In the genomic region with DNA sequence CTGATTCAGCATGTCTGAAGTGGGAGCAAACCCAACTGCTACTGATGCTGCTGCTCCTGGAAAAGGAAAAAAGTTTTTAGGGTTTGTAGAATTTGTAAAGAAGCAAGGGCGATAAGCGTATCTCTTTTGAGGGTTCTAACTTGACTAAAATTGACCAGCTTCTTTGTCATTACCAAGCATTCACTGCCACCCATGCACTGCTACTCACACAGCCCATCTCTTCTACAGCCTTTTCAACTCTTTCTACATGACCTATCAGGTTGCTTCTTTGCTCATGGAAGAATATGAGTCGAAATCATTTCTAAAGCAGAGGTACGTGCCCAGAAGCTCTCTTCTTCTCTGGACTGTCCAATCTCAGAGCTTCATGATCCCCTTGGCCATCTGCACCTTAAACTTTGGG, we compare ENCODE assay signal across 28 cellular contexts.
"Had no signal": no experiment of that assay in that cellular context is flagged by ENCODE, and none has a peak within 500 bp of the region (broad histone marks: within the 10 kb centered on the region; RNA-seq: fewer than 3 reads in every experiment).

No MANE protein-coding gene starts in this region.

- H3K9me3 ChIP-seq: colonic mucosa, esophagus squamous epithelium, gastrocnemius medialis, heart right ventricle, left lung, lower lobe of right lung had no signal

- H3K27ac Mint-ChIP-seq: dendritic cell treated with granulocyte-macrophage colony-stimulating factor and Interleukin-4, amounts not matched to agents 40 ng/mL and 50 ng/mL, for 4 days; effector memory CD8-positive, alpha-beta T cell; endodermal cell; memory B cell; naive thymus-derived CD4-positive, alpha-beta T cell; natural killer cell had no signal

- H3K36me3 Mint-ChIP-seq: memory B cell; naive thymus-derived CD4-positive, alpha-beta T cell had no signal

- DNase-seq: colonic mucosa; cortex of kidney; effector CD8-positive, alpha-beta T cell; effector memory CD8-positive, alpha-beta T cell; endodermal cell; erythroblast; esophagus squamous epithelium; foreskin fibroblast; foreskin melanocyte; gastrocnemius medialis; glutamatergic neuron; head of caudate nucleus; heart right ventricle; hippocampal formation; left cardiac atrium; left lung; left ventricle myocardium superior; lower lobe of right lung; midbrain; naive thymus-derived CD4-positive, alpha-beta T cell; natural killer cell had no signal

- FAIRE-seq: endometrium, islet of Langerhans, keratinocyte had no signal

- H3K4me1 ChIP-seq: colonic mucosa, esophagus squamous epithelium, gastrocnemius medialis, heart right ventricle, left lung, lower lobe of right lung had no signal

- H3K27me3 Mint-ChIP-seq: dendritic cell treated with granulocyte-macrophage colony-stimulating factor and Interleukin-4, amounts not matched to agents 40 ng/mL and 50 ng/mL, for 4 days; effector memory CD8-positive, alpha-beta T cell; memory B cell; naive thymus-derived CD4-positive, alpha-beta T cell had no signal

- H3K4me3 ChIP-seq: colonic mucosa, esophagus squamous epithelium, gastrocnemius medialis, heart right ventricle, left lung, lower lobe of right lung had no signal

- H3K36me3 ChIP-seq: colonic mucosa, esophagus squamous epithelium, gastrocnemius medialis, heart right ventricle, left lung, lower lobe of right lung had no signal

- H3K4me1 Mint-ChIP-seq: memory B cell; naive thymus-derived CD4-positive, alpha-beta T cell; natural killer cell had no signal

- H3K4me3 Mint-ChIP-seq: dendritic cell treated with granulocyte-macrophage colony-stimulating factor and Interleukin-4, amounts not matched to agents 40 ng/mL and 50 ng/mL, for 4 days; effector memory CD8-positive, alpha-beta T cell; endodermal cell; memory B cell; naive thymus-derived CD4-positive, alpha-beta T cell; natural killer cell had no signal

- H3K27ac ChIP-seq: colonic mucosa, epithelial cell of prostate, esophagus squamous epithelium, gastrocnemius medialis, heart right ventricle, left lung, lower lobe of right lung had no signal

- H3K27me3 ChIP-seq: colonic mucosa, esophagus squamous epithelium, gastrocnemius medialis, heart right ventricle, left lung had no signal

- ATAC-seq: effector memory CD8-positive, alpha-beta T cell; esophagus mucosa; gastrocnemius medialis; heart right ventricle; left cardiac atrium; left lung; left ventricle myocardium superior; lower lobe of right lung; naive thymus-derived CD4-positive, alpha-beta T cell; natural killer cell had no signal
